Comparison of ENCODE assay signal across 8 cellular contexts in the genomic region with DNA sequence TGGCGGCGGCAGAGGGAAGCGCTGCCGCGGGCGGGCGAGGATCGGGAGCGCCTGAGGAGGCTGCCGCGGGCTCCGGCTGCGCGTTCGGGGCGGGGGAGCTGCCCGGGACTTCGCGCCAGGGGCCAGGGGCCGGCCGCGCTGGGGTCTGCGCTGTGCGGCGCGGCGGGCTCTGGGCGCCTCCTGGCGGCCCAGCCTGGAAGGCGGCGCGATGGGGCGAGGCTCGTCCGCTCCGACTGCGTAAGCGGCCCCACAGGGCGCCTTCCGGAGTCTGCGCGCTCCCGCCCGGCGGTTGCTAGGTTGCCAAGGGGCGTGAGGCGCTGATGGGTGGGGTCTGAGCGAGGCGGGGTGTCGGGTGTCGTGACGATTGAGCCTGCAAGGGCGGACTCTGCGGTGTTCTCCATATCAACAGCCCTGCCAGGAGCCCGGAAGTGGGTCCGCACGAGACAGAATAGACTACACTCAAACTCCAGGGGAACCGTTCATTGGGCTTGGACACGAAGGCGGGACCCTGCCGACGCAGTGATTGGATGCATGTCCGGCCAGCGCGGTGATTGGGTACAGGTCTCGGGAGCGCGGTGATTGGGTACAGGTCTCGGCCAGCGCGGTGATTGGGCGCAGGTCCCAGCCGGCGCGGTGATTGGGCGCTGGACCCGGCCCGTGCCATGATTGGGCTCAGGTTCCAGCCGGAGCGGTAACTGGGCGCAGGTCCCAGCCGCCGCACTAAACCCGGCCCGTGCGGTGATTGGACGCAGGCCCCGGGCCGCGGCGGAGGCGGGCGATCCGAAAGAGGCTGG. TPM values are rescaled to one million over a fixed set of nuclear protein-coding genes. Genes with fewer than 3 reads are reported as not detected.
DNase-seq lines count a peak whose midpoint lies in the region; ATAC-seq, FAIRE-seq and TF ChIP-seq lines count a peak whose summit lies in the region.

A gene with protein sequence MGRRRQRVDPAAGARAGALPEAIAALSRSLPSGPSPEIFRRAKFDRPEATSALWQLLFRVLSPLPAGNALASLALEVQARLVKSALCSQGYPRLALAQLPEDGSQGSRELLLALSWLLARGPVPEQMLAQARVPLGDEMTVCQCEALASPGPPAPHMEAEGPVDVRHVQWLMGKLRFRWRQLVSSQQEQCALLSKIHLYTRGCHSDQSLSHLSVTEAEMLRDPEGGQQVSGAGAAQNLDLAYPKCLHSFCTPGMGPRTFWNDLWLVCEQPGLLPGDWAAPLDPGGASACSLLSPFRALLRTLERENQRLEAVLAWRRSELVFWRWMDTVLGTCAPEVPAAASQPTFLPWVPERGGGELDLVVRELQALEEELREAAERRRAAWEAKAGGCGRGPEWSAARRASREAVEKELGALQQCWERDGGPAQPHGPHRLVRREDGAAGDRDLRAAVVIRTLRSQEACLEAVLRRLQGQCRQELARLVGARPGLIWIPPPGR (plus strand): TSS at position 675 of the 794 bp plus-strand sequence. CDS start 130 bp downstream, outside the sequence.

- peak within 1 kb of the TSS; percentile 71 for H4K8ac ChIP-seq in H1 (ENCODE audit: extremely low read depth, insufficient read depth, low read length)

- peak; percentile 51 to 74 for TF ChIP-seq RAD21 in H1 (IDR thresholded peaks at IDR 0.05 in 1 of 2, conservative IDR thresholded peaks at IDR 0.05 in 1 of 2; ENCODE audit: low read depth in 2 of 2, low read length in 2 of 2)

- H3K27ac ChIP-seq in HUES48 (ENCODE audit: low read depth, low read length): peak within 1 kb of the TSS; percentile 87
- H3K27ac ChIP-seq in H1 (ENCODE audit: low read depth, low read length): peak within 1 kb of the TSS; percentile 73; the same call in 1 of the 2 replicates

- H3K56ac ChIP-seq in H1 (replicated peaks; ENCODE audit: insufficient read length, low read depth, low read length): no peak within 1 kb of the TSS

- POLR2A ChIA-PET in H1 (lab: Charles Lee; ENCODE audit: partially characterized antibody): interaction anchor here (0.8 to 2.8 kb wide), 4 partner anchors 10 to 18 kb away, joined by 3 to 9 read pairs (median 6); no protein-coding TSS in a partner anchor

- H3K23me2 ChIP-seq in H1 (ENCODE audit: low read depth, low read length): peaks cover 9% of the 10 kb centered on the region; the same call in 1 of the 2 replicates

- H3K79me1 ChIP-seq in H1 (ENCODE audit: low read depth, low read length): no peaks in the 10 kb centered on the region

- H3K4me3 ChIP-seq in HUES48 (ENCODE audit: low read depth, low read length) (peak within 1 kb of the TSS; percentile 81), NT2/D1 (ENCODE audit: insufficient read length, low read depth) (peak within 1 kb of the TSS; percentile 86), H1 (ENCODE audit: extremely low read depth in 1 of 4, insufficient read depth in 2 of 4, low read depth in 3 of 4, low read length in 4 of 4) (peak within 1 kb of the TSS; percentile 37 to 91 (median 70))

- H2BK5ac ChIP-seq in H1 (ENCODE audit: low read depth, low read length): no peak within 1 kb of the TSS

- TF ChIP-seq POLR2A in H1 (IDR thresholded peaks at IDR 0.05; ENCODE audit: control extremely low read depth in 1 of 2, low read depth in 2 of 2, low read length in 2 of 2): peak in 1 of 2 experiments; percentile 94; a peak in 2 of 3 replicates

- H3K9ac ChIP-seq in HUES48 (ENCODE audit: low read depth, low read length): peak within 1 kb of the TSS; percentile 35; the same call in 1 of the 2 replicates
- H3K9ac ChIP-seq in NT2/D1 (ENCODE audit: insufficient read length, low read depth): peak within 1 kb of the TSS; percentile 92
- H3K9ac ChIP-seq in H1 (replicated peaks in 1 of 4; ENCODE audit: extremely low read depth in 1 of 4, low read depth in 3 of 4, low read length in 3 of 4): peak within 1 kb of the TSS in 3 of 4 experiments; percentile 63 to 85 (median 70); a peak in 5 of 7 replicates

- H3K4me2 ChIP-seq in H1 (ENCODE audit: insufficient read depth in 1 of 2, low read depth in 2 of 2, low read length in 2 of 2): peak within 1 kb of the TSS; percentile 37 to 100

- no peak within 1 kb of the TSS for H2BK15ac ChIP-seq in H1 (ENCODE audit: low read length)

- WGBS in H1 (ENCODE audit: extremely low coverage in 1 of 2, insufficient coverage in 1 of 2, insufficient read length in 1 of 2, insufficient replicate concordance in 2 of 2, low coverage in 1 of 2, low lambda C conversion rate in 2 of 2, missing lambda C conversion rate in 1 of 2), 2 experiments: 6% methylated on average over 54 of the region's 94 CpGs; no CpG with 5 or more reads in 1 of the 2 experiments

- CTCF ChIA-PET in activated CD8-positive, alpha-beta memory T cell treated with anti-CD3 and anti-CD28 coated beads, Interleukin-2, amount 10 ng/mL, durations not matched to agents 7 days and 5 days (lab: Charles Lee): interaction anchor here (0.9 to 5.1 kb wide), 22 partner anchors 9 to 1929 kb away, joined by 3 to 150 read pairs (median 4); a partner anchor contains a TSS
- CTCF ChIA-PET in H1 (lab: Charles Lee; ENCODE audit: partially characterized antibody): interaction anchor here (0.9 to 2.6 kb wide), 14 partner anchors 10 to 709 kb away, joined by 3 to 33 read pairs (median 6); a partner anchor contains a TSS

- no peak within 1 kb of the TSS for H4K91ac ChIP-seq in H1 (replicated peaks; ENCODE audit: insufficient read length, low read length)

- H3K79me2 ChIP-seq in H1 (ENCODE audit: control insufficient read depth in 1 of 2, insufficient read depth in 2 of 2, low read length in 2 of 2): no peaks in the 10 kb centered on the region

- H3K27me3 ChIP-seq in HUES48 (ENCODE audit: control insufficient read depth, insufficient read depth, low read length) (peaks cover 44% of the 10 kb centered on the region), NT2/D1 (ENCODE audit: insufficient read depth, insufficient read length) (peaks cover 9% of the 10 kb centered on the region), H1 (replicated peaks in 1 of 4; ENCODE audit: control insufficient read depth in 3 of 4, extremely low read depth in 1 of 4, insufficient read depth in 3 of 4, low read length in 3 of 4) (peaks cover 25 to 33% (median 32%) of the 10 kb centered on the region in 4 experiments)

- H3K9me3 ChIP-seq in HUES48 (ENCODE audit: control insufficient read depth, insufficient read depth, low read length): peaks cover 3% of the 10 kb centered on the region; the same call in 1 of the 2 replicates
- no peaks in the 10 kb centered on the region for H3K9me3 ChIP-seq in NT2/D1 (ENCODE audit: insufficient read depth, low read length)
- no peaks in the 10 kb centered on the region for H3K9me3 ChIP-seq in H1 (ENCODE audit: insufficient read depth in 2 of 2, low read depth in 1 of 2, low read length in 1 of 2)

- H3K36me3 ChIP-seq in HUES48 (ENCODE audit: control insufficient read depth, insufficient read depth, low read length): no peaks in the 10 kb centered on the region; the same call in 1 of the 2 replicates
- H3K36me3 ChIP-seq in NT2/D1 (ENCODE audit: insufficient read depth, insufficient read length, low read length): peaks cover 38% of the 10 kb centered on the region
- no peaks in the 10 kb centered on the region; a peak in 2 of 8 replicates for H3K36me3 ChIP-seq in H1 (ENCODE audit: control insufficient read depth in 2 of 4, insufficient read depth in 4 of 4, low read length in 3 of 4)

- no peak within 1 kb of the TSS; the same call in none of the 2 replicates for H3K18ac ChIP-seq in H1 (ENCODE audit: extremely low read depth, low read length)

- H4K20me1 ChIP-seq in H1 (replicated peaks in 1 of 2; ENCODE audit: control insufficient read depth in 1 of 2, insufficient read depth in 2 of 2, low read length in 2 of 2): peaks cover 0 to 12% of the 10 kb centered on the region in 2 experiments

- no peak within 1 kb of the TSS for H4K5ac ChIP-seq in H1 (ENCODE audit: insufficient read length, low read depth, low read length)

- no peaks in the 10 kb centered on the region for H3K27me3 Mint-ChIP-seq in activated CD8-positive, alpha-beta memory T cell treated with anti-CD3 and anti-CD28 coated beads, Interleukin-2, amount 10 ng/mL, durations not matched to agents 7 days and 5 days
- H3K27me3 Mint-ChIP-seq in memory B cell: no peaks in the 10 kb centered on the region

- no peak within 1 kb of the TSS for H2BK120ac ChIP-seq in H1 (replicated peaks; ENCODE audit: low read depth, low read length)

- peak; percentile 77 for FAIRE-seq in H1 (lab: Jason Lieb, UNC)

- H2BK12ac ChIP-seq in H1 (ENCODE audit: low read depth, low read length): no peak within 1 kb of the TSS

- peak within 1 kb of the TSS; percentile 92 for H3K4me3 Mint-ChIP-seq in activated CD8-positive, alpha-beta memory T cell treated with anti-CD3 and anti-CD28 coated beads, Interleukin-2, amount 10 ng/mL, durations not matched to agents 7 days and 5 days
- peak within 1 kb of the TSS; percentile 88 for H3K4me3 Mint-ChIP-seq in memory B cell

- H3K9me3 Mint-ChIP-seq in activated CD8-positive, alpha-beta memory T cell treated with anti-CD3 and anti-CD28 coated beads, Interleukin-2, amount 10 ng/mL, durations not matched to agents 7 days and 5 days (ENCODE audit: low read depth): no peaks in the 10 kb centered on the region
- no peaks in the 10 kb centered on the region for H3K9me3 Mint-ChIP-seq in memory B cell

- H2AFZ ChIP-seq in H1 (ENCODE audit: low read length): no peak within 1 kb of the TSS

- no peak within 1 kb of the TSS for H3K23ac ChIP-seq in H1 (ENCODE audit: insufficient read length)

- H2BK20ac ChIP-seq in H1 (ENCODE audit: low read length): no peak within 1 kb of the TSS

- peaks cover 2% of the 10 kb centered on the region for H3K36me3 Mint-ChIP-seq in activated CD8-positive, alpha-beta memory T cell treated with anti-CD3 and anti-CD28 coated beads, Interleukin-2, amount 10 ng/mL, durations not matched to agents 7 days and 5 days
- peaks cover 1% of the 10 kb centered on the region for H3K36me3 Mint-ChIP-seq in memory B cell

- peak in 2 of 3 experiments; percentile 79 to 91; a peak in 3 of 4 replicates for TF ChIP-seq CTCF in H1 (IDR thresholded peaks at IDR 0.05; ENCODE audit: control extremely low read depth in 1 of 3, insufficient read depth in 1 of 3, low read depth in 1 of 3, low read length in 3 of 3)

- no peak within 1 kb of the TSS for H2AK5ac ChIP-seq in H1 (ENCODE audit: low read depth, low read length)

- TF ChIP-seq EP300 in H1 (IDR thresholded peaks at IDR 0.05; ENCODE audit: borderline replicate concordance in 1 of 2, low read depth in 2 of 2, low read length in 2 of 2): no peak

- H3K4me1 ChIP-seq in HUES48 (ENCODE audit: control insufficient read depth, insufficient read depth, low read length) (no peaks in the 10 kb centered on the region; the same call in 1 of the 2 replicates), NT2/D1 (ENCODE audit: insufficient read depth, insufficient read length) (peaks cover 26% of the 10 kb centered on the region), H1 (replicated peaks in 1 of 4; ENCODE audit: control insufficient read depth in 3 of 4, insufficient read depth in 4 of 4, low read length in 3 of 4) (peaks cover 0 to 20% (median 5%) of the 10 kb centered on the region in 4 experiments; a peak in 5 of 7 replicates)

- H3K4me1 Mint-ChIP-seq in activated CD8-positive, alpha-beta memory T cell treated with anti-CD3 and anti-CD28 coated beads, Interleukin-2, amount 10 ng/mL, durations not matched to agents 7 days and 5 days: peaks cover 20% of the 10 kb centered on the region
- peaks cover 18% of the 10 kb centered on the region for H3K4me1 Mint-ChIP-seq in memory B cell

- H3K27ac Mint-ChIP-seq in activated CD8-positive, alpha-beta memory T cell treated with anti-CD3 and anti-CD28 coated beads, Interleukin-2, amount 10 ng/mL, durations not matched to agents 7 days and 5 days: peak within 1 kb of the TSS; percentile 95
- H3K27ac Mint-ChIP-seq in memory B cell: peak within 1 kb of the TSS; percentile 99

- peak; percentile 97 for DNase-seq in D341Med (ENCODE audit: low spot score)
- DNase-seq in NT2/D1 (ENCODE audit: low read depth, low spot score): peak; percentile 97
- DNase-seq in activated CD8-positive, alpha-beta memory T cell treated with anti-CD3 and anti-CD28 coated beads, Interleukin-2, amount 10 ng/mL, durations not matched to agents 7 days and 5 days: peak; percentile 100
- peak; percentile 90 to 92 for DNase-seq in H1 (ENCODE audit: low read depth in 1 of 2, low spot score in 2 of 2)
- peak; percentile 95 to 98 for DNase-seq in memory B cell (ENCODE audit: low spot score in 2 of 2)
- DNase-seq in stimulated activated CD8-positive, alpha-beta memory T cell treated with anti-CD3 and anti-CD28 coated beads, Interleukin-12 subunit alpha, Interleukin-12 subunit beta, amount 100 ng/mL, for 24 hours (ENCODE audit: extremely low read depth): peak; percentile 99

- no peak within 1 kb of the TSS for H3K14ac ChIP-seq in H1 (ENCODE audit: insufficient read length)

- no peak within 1 kb of the TSS for H3K4ac ChIP-seq in H1 (replicated peaks; ENCODE audit: insufficient read length, low read depth, low read length)

- ATAC-seq in GM21390 (IDR thresholded peaks at IDR 0.05; ENCODE audit: unreplicated experiment): peak; percentile 62
- ATAC-seq in activated CD8-positive, alpha-beta memory T cell treated with anti-CD3 and anti-CD28 coated beads, Interleukin-2, amount 10 ng/mL, durations not matched to agents 7 days and 5 days: peak; percentile 74
- peak; percentile 55 for ATAC-seq in memory B cell (ENCODE audit: low read depth)

RNA-seq across cellular contexts. Expression of the gene that starts here (rescaled TPM):
- total RNA-seq in activated CD8-positive, alpha-beta memory T cell treated with anti-CD3 and anti-CD28 coated beads, Interleukin-2, amount 10 ng/mL, durations not matched to agents 7 days and 5 days: 10 to 100 TPM; 40.6 to 56.8 TPM
- 5.6 and 6.4 TPM in 2 replicates for total RNA-seq in H1 (2021; fragmentation: NEBNext Ultra II Directional; extraction: Animal tissue kit (Norgen Biotek cat#: 25700))
- polyA plus RNA-seq in H1 (2011; rRNA removed): 14.8 and 22.8 TPM in 2 replicates
- 21.7 TPM for polyA plus RNA-seq in H1 (2011; cell fraction: cytosol; rRNA removed)
- polyA plus RNA-seq in H1 (2011; cell fraction: nucleus; rRNA removed): 43.3 TPM
- polyA plus RNA-seq in H1 (2012, experiment 1 of 2): 5.9 to 19.5 TPM (median 16.0 TPM) in 4 replicates
- polyA plus RNA-seq in H1 (2012, experiment 2 of 2): 10.3 TPM
- polyA plus RNA-seq in H1 (2013, experiment 1 of 2): 5.8 TPM
- 6.2 TPM for polyA plus RNA-seq in H1 (2013, experiment 2 of 2)
- 4.2 and 8.8 TPM in 2 replicates for polyA minus RNA-seq in H1 (2011; rRNA and poly(A)+ RNA removed)
- 9.1 TPM for polyA minus RNA-seq in H1 (2011; cell fraction: cytosol; rRNA and poly(A)+ RNA removed)
- 18.9 TPM for polyA minus RNA-seq in H1 (2011; cell fraction: nucleus; rRNA and poly(A)+ RNA removed)

Comparison
In these comparisons a context has a peak if more than half of its experiments do, and no peak if none do; other contexts are left out.
1. Peak in every context shown above with its lines: DNase-seq, ATAC-seq, H3K4me3 ChIP-seq and H3K27ac ChIP-seq.
2. H3K9ac ChIP-seq: peak in every context shown above with its lines; median percentile 92 in NT2/D1; 70 in H1; 35 in HUES48.